ENCODE assay signal across 27 cellular contexts in genomic region chr4:174173360-174173759, GRCh38.
"Had no signal": no experiment of that assay in that cellular context is flagged by ENCODE, and none has a peak within 500 bp of the region (broad histone marks: within the 10 kb centered on the region; RNA-seq: fewer than 3 reads in every experiment).

No MANE protein-coding gene starts in this region.

- H3K36me3 Mint-ChIP-seq: activated naive CD8-positive, alpha-beta T cell treated with anti-CD3 and anti-CD28 coated beads, Interleukin-2, amount 10 ng/mL, durations not matched to agents 7 days and 5 days; WTC11 had no signal

- H3K9me3 Mint-ChIP-seq: activated naive CD8-positive, alpha-beta T cell treated with anti-CD3 and anti-CD28 coated beads, Interleukin-2, amount 10 ng/mL, durations not matched to agents 7 days and 5 days; T-helper 1 cell treated with Interleukin-12 subunit alpha and Interleukin-12 subunit beta and Interleukin-4 antibody, amounts not matched to agents 30 μg/mL and 1 μg/mL, for 36 hours had no signal

- H3K27me3 ChIP-seq: ascending aorta, body of pancreas, SJCRH30 had no signal

- H3K4me1 ChIP-seq: ascending aorta, body of pancreas had no signal

- H3K27ac Mint-ChIP-seq: activated CD8-positive, alpha-beta T cell treated with anti-CD3 and anti-CD28 coated beads, Interleukin-2, amount 10 ng/mL, durations not matched to agents 7 days and 5 days; activated naive CD8-positive, alpha-beta T cell treated with anti-CD3 and anti-CD28 coated beads, Interleukin-2, amount 10 ng/mL, durations not matched to agents 7 days and 5 days; T-helper 1 cell treated with Interleukin-12 subunit alpha and Interleukin-12 subunit beta and Interleukin-4 antibody, amounts not matched to agents 30 μg/mL and 1 μg/mL, for 36 hours; WTC11 had no signal

- H3K4me3 ChIP-seq: ascending aorta, body of pancreas, SJCRH30 had no signal

- H3K9me3 ChIP-seq: ascending aorta, body of pancreas, SJCRH30 had no signal

- H3K4me1 Mint-ChIP-seq: activated naive CD8-positive, alpha-beta T cell treated with anti-CD3 and anti-CD28 coated beads, Interleukin-2, amount 10 ng/mL, durations not matched to agents 7 days and 5 days had no signal

- DNase-seq: activated CD4-positive, alpha-beta T cell treated with anti-CD3 and anti-CD28 coated beads for 48 hours; activated CD4-positive, alpha-beta T cell treated with anti-CD3 and anti-CD28 coated beads, Interleukin-2, amount 50 U/mL, for 4 hours; activated CD4-positive, CD25-positive, alpha-beta regulatory T cell treated with anti-CD3 and anti-CD28 coated beads, Interleukin-2, amount 50 U/mL, for 72 hours; activated CD8-positive, alpha-beta memory T cell treated with anti-CD3 and anti-CD28 coated beads, Interleukin-2, amount 50 U/mL, for 48 hours; activated CD8-positive, alpha-beta T cell treated with anti-CD3 and anti-CD28 coated beads, Interleukin-2, amount 10 ng/mL, durations not matched to agents 7 days and 5 days; activated naive CD4-positive, alpha-beta T cell treated with anti-CD3 and anti-CD28 coated beads, Interleukin-2, amount 50 U/mL, for 16 hours; activated naive CD8-positive, alpha-beta T cell treated with anti-CD3 and anti-CD28 coated beads, Interleukin-2, amount 10 ng/mL, durations not matched to agents 7 days and 5 days; activated T-cell treated with anti-CD3 and anti-CD28 coated beads, Interleukin-2, amount 50 U/mL, for 1 hour; amniotic stem cell; body of pancreas; central memory CD4-positive, alpha-beta T cell; NCI-H1105 treated with DMSO at 0.1 percent for 48 hours; NCI-H1436 treated with DMSO at 0.1 percent for 48 hours; NCI-H187; NCI-H2081; NCI-H2227 treated with DMSO at 0.1 percent for 48 hours; NCI-H446 treated with DMSO at 0.1 percent for 48 hours; NCI-H524 treated with DMSO at 0.1 percent for 48 hours; NCI-H82; OCI-M1; Right ventricle myocardium superior; RPMI8226 had no signal

- ATAC-seq: activated CD8-positive, alpha-beta T cell treated with anti-CD3 and anti-CD28 coated beads, Interleukin-2, amount 10 ng/mL, durations not matched to agents 7 days and 5 days; body of pancreas; Panc1; WTC11 had no signal

- H3K36me3 ChIP-seq: ascending aorta, SJCRH30 had no signal

- H3K27ac ChIP-seq: ascending aorta, body of pancreas, SJCRH30 had no signal

- H3K4me3 Mint-ChIP-seq: activated CD8-positive, alpha-beta T cell treated with anti-CD3 and anti-CD28 coated beads, Interleukin-2, amount 10 ng/mL, durations not matched to agents 7 days and 5 days; activated naive CD8-positive, alpha-beta T cell treated with anti-CD3 and anti-CD28 coated beads, Interleukin-2, amount 10 ng/mL, durations not matched to agents 7 days and 5 days; T-helper 1 cell treated with Interleukin-12 subunit alpha and Interleukin-12 subunit beta and Interleukin-4 antibody, amounts not matched to agents 30 μg/mL and 1 μg/mL, for 36 hours; WTC11 had no signal
